Comparison of ENCODE assay signal across 11 cellular contexts in the genomic region with DNA sequence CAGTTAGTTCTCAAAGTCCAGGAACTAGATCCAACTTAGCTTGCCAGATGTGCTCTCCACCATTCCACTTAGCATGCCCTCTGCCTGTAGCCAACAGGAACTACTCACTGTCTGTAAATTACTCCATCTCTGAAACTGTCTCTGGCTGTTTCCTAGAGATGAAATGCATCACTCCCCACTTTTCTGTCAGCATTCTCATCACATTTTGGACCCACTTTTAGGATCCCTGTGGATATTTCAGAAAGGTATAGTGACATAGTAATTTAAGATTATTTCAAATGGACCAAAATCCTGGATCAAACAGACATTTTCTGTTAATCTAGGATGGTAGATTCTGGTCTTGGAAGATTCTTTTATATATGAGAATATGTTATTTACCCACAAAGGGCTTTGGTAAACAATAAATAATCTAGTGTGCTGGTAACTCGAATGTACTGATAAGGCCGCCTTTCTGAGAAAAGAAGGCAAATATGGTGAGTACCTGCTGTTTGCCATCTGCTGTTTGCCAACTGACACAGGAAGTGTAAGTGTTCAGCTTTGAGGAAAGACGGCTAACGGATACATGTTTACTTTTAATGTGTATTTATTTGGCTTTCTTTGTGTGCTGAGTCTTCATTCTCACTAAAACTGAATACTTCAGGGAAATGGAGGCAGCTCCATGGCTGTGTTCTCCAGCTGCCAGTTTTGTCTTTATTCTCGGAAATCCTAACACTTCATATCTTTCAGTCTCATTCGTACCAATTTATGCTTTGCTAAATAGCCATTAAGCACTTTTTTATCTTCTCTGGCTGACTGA.
DNase-seq lines count a peak whose midpoint lies in the region; ATAC-seq and TF ChIP-seq lines count a peak whose summit lies in the region.
"Had no signal": no experiment of that assay in that cellular context is flagged by ENCODE, and none has a peak within 500 bp of the region (broad histone marks: within the 10 kb centered on the region; RNA-seq: fewer than 3 reads in every experiment).

No MANE protein-coding gene starts in this region.

- ATAC-seq in GM21367 (IDR thresholded peaks at IDR 0.05; ENCODE audit: unreplicated experiment): no peak
- ATAC-seq: sciatic nerve had no signal

- peaks cover 0 to 9% (median 3%) of the 10 kb centered on the region in 4 donors for H3K4me1 ChIP-seq in liver (ENCODE audit: control insufficient read depth in 4 of 4, insufficient read depth in 4 of 4, low read length in 3 of 4)
- H3K4me1 ChIP-seq: upper lobe of left lung had no signal

- H3K27me3 ChIP-seq in WERI-Rb-1 (ENCODE audit: insufficient read depth, low read depth, severe bottlenecking): peaks cover 83% of the 10 kb centered on the region
- no peaks in the 10 kb centered on the region for H3K27me3 ChIP-seq in liver (ENCODE audit: control insufficient read depth in 4 of 4, insufficient read depth in 4 of 4, low read length in 3 of 4)
- H3K27me3 ChIP-seq: upper lobe of left lung had no signal

- peak; percentile 42 to 75 for TF ChIP-seq RAD21 in liver (IDR thresholded peaks at IDR 0.05)

- H3K27ac ChIP-seq in WERI-Rb-1 (no peak overlapping the region), liver (ENCODE audit: low read depth in 1 of 2, low read length in 2 of 2) (peak overlapping the region in 1 of 2 donors; percentile 58)
- H3K27ac ChIP-seq: upper lobe of left lung had no signal

- 16% methylated on average over 6 of the region's 6 CpGs for WGBS in liver

- H3K36me3 ChIP-seq in WERI-Rb-1: no peaks in the 10 kb centered on the region
- no peaks in the 10 kb centered on the region for H3K36me3 ChIP-seq in liver (ENCODE audit: control insufficient read depth in 4 of 4, insufficient read depth in 3 of 4, low read depth in 1 of 4, low read length in 3 of 4)
- H3K36me3 ChIP-seq: upper lobe of left lung had no signal

- H3K4me3 ChIP-seq in WERI-Rb-1 (ENCODE audit: low read depth, low read length) (no peak overlapping the region), liver (ENCODE audit: low read depth in 1 of 3, low read length in 3 of 3) (no peak overlapping the region)
- H3K4me3 ChIP-seq: upper lobe of left lung had no signal

- peak overlapping the region in 1 of 2 donors; percentile 32 for H3K9ac ChIP-seq in liver (ENCODE audit: low read depth in 1 of 2, low read length in 2 of 2)

- DNase-seq in EL: peak; percentile 30
- peak; percentile 21 for DNase-seq in NAMALWA (ENCODE audit: low spot score)
- DNase-seq in WERI-Rb-1: no peak
- no peak for DNase-seq in inferior parietal cortex (ENCODE audit: extremely low spot score)
- DNase-seq in MV-4-11 (lab: John Stamatoyannopoulos, UW): no peak
- no peak for DNase-seq in GDM1 (lab: John Stamatoyannopoulos, UW)
- DNase-seq: NCI-H446 treated with DMSO at 0.1 percent for 48 hours, upper lobe of left lung had no signal

- TF ChIP-seq CTCF in WERI-Rb-1 (IDR thresholded peaks at IDR 0.05; ENCODE audit: low read depth, low read length): peak; percentile 31; the same call in 1 of the 2 replicates
- peak; percentile 42 for TF ChIP-seq CTCF in liver (IDR thresholded peaks at IDR 0.05; ENCODE audit: low read depth, low read length, missing input control)

- no peaks in the 10 kb centered on the region for H3K9me3 ChIP-seq in WERI-Rb-1 (ENCODE audit: severe bottlenecking)
- no peaks in the 10 kb centered on the region for H3K9me3 ChIP-seq in liver (ENCODE audit: control insufficient read depth in 4 of 4, low read length in 3 of 4)
- H3K9me3 ChIP-seq: upper lobe of left lung had no signal

TF ChIP-seq in liver, 16 proteins besides CTCF, POLR2A, EP300 and RAD21:
- TF ChIP-seq YY1 (IDR thresholded peaks at IDR 0.05) (peak; percentile 55), RXRA (IDR thresholded peaks at IDR 0.05) (peak in 1 of 2 donors; percentile 11), NR2F2 (IDR thresholded peaks at IDR 0.05) (no peak), FOXA1 (IDR thresholded peaks at IDR 0.05) (no peak), HNF4G (IDR thresholded peaks at IDR 0.05) (peak; percentile 7), JUND (IDR thresholded peaks at IDR 0.05) (no peak), HNF4A (conservative IDR thresholded peaks at IDR 0.05) (peak; percentile 27 to 49), MAX (IDR thresholded peaks at IDR 0.05) (no peak)

Comparison
In these comparisons a context has a peak if more than half of its experiments do, and no peak if none do; other contexts are left out.
1. DNase-seq: peak in EL (single experiment) and NAMALWA (single experiment); none in WERI-Rb-1 (single experiment), inferior parietal cortex (single experiment), MV-4-11 (single experiment) and GDM1 (single experiment).